2 cellular contexts compared by ENCODE assay signal in genomic region chr14:77143071-77143470, GRCh38.
TF ChIP-seq lines count a peak whose summit lies in the region.

No MANE protein-coding gene starts in this region.

TF ChIP-seq in SK-N-SH, 30 proteins besides CTCF, POLR2A, EP300 and RAD21 (continued from another document):
- TF ChIP-seq, protein P1, sequence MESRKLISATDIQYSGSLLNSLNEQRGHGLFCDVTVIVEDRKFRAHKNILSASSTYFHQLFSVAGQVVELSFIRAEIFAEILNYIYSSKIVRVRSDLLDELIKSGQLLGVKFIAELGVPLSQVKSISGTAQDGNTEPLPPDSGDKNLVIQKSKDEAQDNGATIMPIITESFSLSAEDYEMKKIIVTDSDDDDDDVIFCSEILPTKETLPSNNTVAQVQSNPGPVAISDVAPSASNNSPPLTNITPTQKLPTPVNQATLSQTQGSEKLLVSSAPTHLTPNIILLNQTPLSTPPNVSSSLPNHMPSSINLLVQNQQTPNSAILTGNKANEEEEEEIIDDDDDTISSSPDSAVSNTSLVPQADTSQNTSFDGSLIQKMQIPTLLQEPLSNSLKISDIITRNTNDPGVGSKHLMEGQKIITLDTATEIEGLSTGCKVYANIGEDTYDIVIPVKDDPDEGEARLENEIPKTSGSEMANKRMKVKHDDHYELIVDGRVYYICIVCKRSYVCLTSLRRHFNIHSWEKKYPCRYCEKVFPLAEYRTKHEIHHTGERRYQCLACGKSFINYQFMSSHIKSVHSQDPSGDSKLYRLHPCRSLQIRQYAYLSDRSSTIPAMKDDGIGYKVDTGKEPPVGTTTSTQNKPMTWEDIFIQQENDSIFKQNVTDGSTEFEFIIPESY (IDR thresholded peaks at IDR 0.05; ENCODE audit: borderline replicate concordance, low read depth) = no peak

TF ChIP-seq in SK-N-SH treated with all-trans-retinoic acid at 6 μM for 48 hours, 23 proteins besides CTCF, POLR2A, EP300 and RAD21 (continued from another document):
- TF ChIP-seq POU6F1 (CRISPR knock-in tag; IDR thresholded peaks at IDR 0.05; ENCODE audit: borderline replicate concordance, low read depth) (no peak), ARNTL (CRISPR knock-in tag; IDR thresholded peaks at IDR 0.05; ENCODE audit: borderline replicate concordance, low read depth) (no peak), TSHZ2 (CRISPR knock-in tag; IDR thresholded peaks at IDR 0.05) (no peak), CSDC2 (CRISPR knock-in tag; IDR thresholded peaks at IDR 0.05) (no peak), ZFP30 (CRISPR knock-in tag; IDR thresholded peaks at IDR 0.05) (no peak), ZNF70 (CRISPR knock-in tag; IDR thresholded peaks at IDR 0.05) (no peak), ZC3H10 (CRISPR knock-in tag; IDR thresholded peaks at IDR 0.05) (no peak), TCF4 (CRISPR knock-in tag; IDR thresholded peaks at IDR 0.05; ENCODE audit: borderline replicate concordance) (no peak), ZNF565 (CRISPR knock-in tag; conservative IDR thresholded peaks at IDR 0.05; ENCODE audit: low read depth) (no peak), BACH2 (CRISPR knock-in tag; IDR thresholded peaks at IDR 0.05; ENCODE audit: borderline replicate concordance) (no peak), ZNF8 (CRISPR knock-in tag; IDR thresholded peaks at IDR 0.05) (no peak)
